In the genomic region with DNA sequence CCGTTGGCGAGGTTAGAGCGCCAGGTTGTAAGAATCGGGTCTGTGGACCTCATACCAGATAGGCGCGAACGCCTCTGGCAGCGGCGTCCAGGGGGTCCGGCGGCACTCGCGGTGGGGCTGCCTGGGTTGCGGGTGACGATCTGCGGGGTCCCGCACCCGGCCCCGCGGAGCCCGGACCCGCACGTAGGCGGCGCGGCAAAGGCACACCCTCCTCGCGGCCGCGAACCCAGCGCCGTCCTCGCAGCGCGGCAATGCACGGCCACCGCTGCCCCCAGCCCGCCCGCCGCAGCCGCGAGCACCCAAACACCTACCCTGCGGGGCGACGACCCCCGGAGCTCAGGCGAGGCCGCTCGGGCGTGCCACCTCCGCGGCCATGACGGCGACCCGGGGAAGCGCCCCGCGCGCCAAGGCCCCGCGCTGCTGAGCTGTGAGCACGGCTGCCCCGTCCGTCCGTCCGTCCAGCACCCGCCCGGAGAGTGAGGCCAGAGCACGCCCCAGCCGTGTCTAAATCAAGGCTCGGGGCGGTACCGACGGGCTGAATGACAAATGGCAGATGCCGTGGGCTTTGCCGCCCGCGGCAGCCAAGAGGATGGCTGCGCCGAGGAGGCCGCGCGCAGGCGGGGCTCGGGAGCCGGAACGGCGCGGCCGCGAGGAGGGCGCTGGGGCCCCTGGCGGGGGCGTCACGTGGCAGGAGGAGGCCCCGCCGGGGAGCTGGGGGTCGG, we compare ENCODE assay signal across 1 cellular context.
TF ChIP-seq lines count a peak whose summit lies in the region.

TSS of gene PLAGL1 (minus strand) at position 481 of the 722 bp plus-strand sequence. CDS start 60,123 bp downstream, outside the sequence.

TF ChIP-seq in HepG2, 621 proteins besides CTCF, POLR2A, EP300 and RAD21 (continued from another document and continues in another):
- TF ChIP-seq, protein P1, sequence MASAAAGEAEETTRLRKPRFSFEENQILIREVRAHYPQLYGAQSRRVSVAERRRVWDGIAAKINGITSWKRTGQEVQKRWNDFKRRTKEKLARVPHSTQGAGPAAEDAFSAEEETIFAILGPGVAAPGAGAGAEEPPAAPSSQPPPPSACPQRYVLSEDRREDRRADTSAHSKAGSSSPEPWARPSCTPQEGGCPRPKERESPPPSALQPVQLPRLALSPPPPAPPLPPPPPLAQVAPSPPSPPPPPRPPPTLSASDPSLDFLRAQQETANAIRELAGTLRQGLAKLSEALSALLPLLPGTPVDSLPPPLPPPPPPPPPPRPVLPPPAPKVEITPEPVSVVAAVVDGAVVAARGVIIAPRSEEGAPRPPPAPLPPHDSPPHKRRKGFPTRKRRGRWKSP (CRISPR knock-in tag; IDR thresholded peaks at IDR 0.05): no peak
- 0 out of 2 replicates have a peak, but pooled peaks have one; percentile 10 for TF ChIP-seq KDM2A (CRISPR knock-in tag; IDR thresholded peaks at IDR 0.05; ENCODE audit: borderline replicate concordance, low read depth)
- no peak for TF ChIP-seq SP2 (CRISPR knock-in tag; IDR thresholded peaks at IDR 0.05)
- no peak for TF ChIP-seq NCOR1 (IDR thresholded peaks at IDR 0.05; ENCODE audit: borderline replicate concordance, low read length)
- 0 out of 2 replicates have a peak, but pooled peaks have one; percentile 17 for TF ChIP-seq ZNF770 (CRISPR knock-in tag; IDR thresholded peaks at IDR 0.05)
- 0 out of 2 replicates have a peak, but pooled peaks have one; percentile 39 for TF ChIP-seq GTF3A (CRISPR knock-in tag; conservative IDR thresholded peaks at IDR 0.05)
- no peak for TF ChIP-seq ZSCAN30 (CRISPR knock-in tag; IDR thresholded peaks at IDR 0.05)
- TF ChIP-seq ZFX (CRISPR knock-in tag; IDR thresholded peaks at IDR 0.05; ENCODE audit: low read depth): peak; percentile 69; the same call in 1 of the 2 replicates
- TF ChIP-seq ZNF691 (CRISPR knock-in tag; IDR thresholded peaks at IDR 0.05; ENCODE audit: borderline replicate concordance, low read depth): no peak
- no peak for TF ChIP-seq MAF1 (CRISPR knock-in tag; IDR thresholded peaks at IDR 0.05; ENCODE audit: borderline replicate concordance)
- no peak for TF ChIP-seq ZNF747 (CRISPR knock-in tag; IDR thresholded peaks at IDR 0.05; ENCODE audit: borderline replicate concordance)
- no peak for TF ChIP-seq ZNF17 (CRISPR knock-in tag; IDR thresholded peaks at IDR 0.05)
- no peak for TF ChIP-seq E2F1 (CRISPR knock-in tag; IDR thresholded peaks at IDR 0.05)
- peak; percentile 97 for TF ChIP-seq ZNF777 (CRISPR knock-in tag; IDR thresholded peaks at IDR 0.05)
- TF ChIP-seq ZNF329 (CRISPR knock-in tag; IDR thresholded peaks at IDR 0.05; ENCODE audit: low read depth): 0 out of 2 replicates have a peak, but pooled peaks have one; percentile 42
- no peak for TF ChIP-seq ZNF234 (CRISPR knock-in tag; conservative IDR thresholded peaks at IDR 0.05)
- TF ChIP-seq ZNF546 (CRISPR knock-in tag; conservative IDR thresholded peaks at IDR 0.05): peak; percentile 73; the same call in 1 of the 2 replicates
- TF ChIP-seq HOXD1 (CRISPR knock-in tag; IDR thresholded peaks at IDR 0.05): no peak
- TF ChIP-seq ONECUT2 (CRISPR knock-in tag; IDR thresholded peaks at IDR 0.05): no peak
- peak; percentile 53; the same call in 1 of the 2 replicates for TF ChIP-seq SP4 (CRISPR knock-in tag; IDR thresholded peaks at IDR 0.05)
- no peak for TF ChIP-seq ZNF224 (CRISPR knock-in tag; IDR thresholded peaks at IDR 0.05)
- no peak for TF ChIP-seq RFX1 (IDR thresholded peaks at IDR 0.05)
- TF ChIP-seq, protein P2, sequence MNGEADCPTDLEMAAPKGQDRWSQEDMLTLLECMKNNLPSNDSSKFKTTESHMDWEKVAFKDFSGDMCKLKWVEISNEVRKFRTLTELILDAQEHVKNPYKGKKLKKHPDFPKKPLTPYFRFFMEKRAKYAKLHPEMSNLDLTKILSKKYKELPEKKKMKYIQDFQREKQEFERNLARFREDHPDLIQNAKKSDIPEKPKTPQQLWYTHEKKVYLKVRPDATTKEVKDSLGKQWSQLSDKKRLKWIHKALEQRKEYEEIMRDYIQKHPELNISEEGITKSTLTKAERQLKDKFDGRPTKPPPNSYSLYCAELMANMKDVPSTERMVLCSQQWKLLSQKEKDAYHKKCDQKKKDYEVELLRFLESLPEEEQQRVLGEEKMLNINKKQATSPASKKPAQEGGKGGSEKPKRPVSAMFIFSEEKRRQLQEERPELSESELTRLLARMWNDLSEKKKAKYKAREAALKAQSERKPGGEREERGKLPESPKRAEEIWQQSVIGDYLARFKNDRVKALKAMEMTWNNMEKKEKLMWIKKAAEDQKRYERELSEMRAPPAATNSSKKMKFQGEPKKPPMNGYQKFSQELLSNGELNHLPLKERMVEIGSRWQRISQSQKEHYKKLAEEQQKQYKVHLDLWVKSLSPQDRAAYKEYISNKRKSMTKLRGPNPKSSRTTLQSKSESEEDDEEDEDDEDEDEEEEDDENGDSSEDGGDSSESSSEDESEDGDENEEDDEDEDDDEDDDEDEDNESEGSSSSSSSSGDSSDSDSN (CRISPR knock-in tag; IDR thresholded peaks at IDR 0.05): peak; percentile 68; the same call in 1 of the 2 replicates
- 0 out of 2 replicates have a peak, but pooled peaks have one; percentile 28 for TF ChIP-seq ETV6 (CRISPR knock-in tag; conservative IDR thresholded peaks at IDR 0.05)
- TF ChIP-seq FOSL1 (CRISPR knock-in tag; IDR thresholded peaks at IDR 0.05; ENCODE audit: borderline replicate concordance): no peak
- no peak for TF ChIP-seq JDP2 (CRISPR knock-in tag; IDR thresholded peaks at IDR 0.05; ENCODE audit: borderline replicate concordance)
- no peak for TF ChIP-seq HIVEP1 (CRISPR knock-in tag; IDR thresholded peaks at IDR 0.05)
- no peak for TF ChIP-seq IRF1 (CRISPR knock-in tag; IDR thresholded peaks at IDR 0.05; ENCODE audit: low read depth)
- TF ChIP-seq FLYWCH1 (CRISPR knock-in tag; IDR thresholded peaks at IDR 0.05): 0 out of 2 replicates have a peak, but pooled peaks have one; percentile 27
- TF ChIP-seq SALL1 (CRISPR knock-in tag; IDR thresholded peaks at IDR 0.05): peak; percentile 54
- TF ChIP-seq, protein P3, sequence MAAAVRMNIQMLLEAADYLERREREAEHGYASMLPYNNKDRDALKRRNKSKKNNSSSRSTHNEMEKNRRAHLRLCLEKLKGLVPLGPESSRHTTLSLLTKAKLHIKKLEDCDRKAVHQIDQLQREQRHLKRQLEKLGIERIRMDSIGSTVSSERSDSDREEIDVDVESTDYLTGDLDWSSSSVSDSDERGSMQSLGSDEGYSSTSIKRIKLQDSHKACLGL (CRISPR knock-in tag; IDR thresholded peaks at IDR 0.05): peak; percentile 37; the same call in 1 of the 2 replicates
- TF ChIP-seq ZNF687 (CRISPR knock-in tag; IDR thresholded peaks at IDR 0.05): peak; percentile 69
- no peak for TF ChIP-seq FOXJ3 (CRISPR knock-in tag; IDR thresholded peaks at IDR 0.05; ENCODE audit: borderline replicate concordance)
- 0 out of 2 replicates have a peak, but pooled peaks have one; percentile 37 for TF ChIP-seq ZBTB7A (CRISPR knock-in tag; IDR thresholded peaks at IDR 0.05)
- peak; percentile 35; the same call in 1 of the 2 replicates for TF ChIP-seq HDAC1 (CRISPR knock-in tag; IDR thresholded peaks at IDR 0.05)
- TF ChIP-seq, protein P4, sequence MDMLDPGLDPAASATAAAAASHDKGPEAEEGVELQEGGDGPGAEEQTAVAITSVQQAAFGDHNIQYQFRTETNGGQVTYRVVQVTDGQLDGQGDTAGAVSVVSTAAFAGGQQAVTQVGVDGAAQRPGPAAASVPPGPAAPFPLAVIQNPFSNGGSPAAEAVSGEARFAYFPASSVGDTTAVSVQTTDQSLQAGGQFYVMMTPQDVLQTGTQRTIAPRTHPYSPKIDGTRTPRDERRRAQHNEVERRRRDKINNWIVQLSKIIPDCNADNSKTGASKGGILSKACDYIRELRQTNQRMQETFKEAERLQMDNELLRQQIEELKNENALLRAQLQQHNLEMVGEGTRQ (IDR thresholded peaks at IDR 0.05; ENCODE audit: low read depth, low read length): no peak
- TF ChIP-seq, protein P4 (CRISPR knock-in tag; IDR thresholded peaks at IDR 0.05; ENCODE audit: borderline replicate concordance): no peak
- peak; percentile 66; the same call in 1 of the 2 replicates for TF ChIP-seq ATF7-NPFF (CRISPR knock-in tag; IDR thresholded peaks at IDR 0.05; ENCODE audit: low read depth)
